In genomic region chr20:5513975-5514516, GRCh38 we compare ENCODE assay signal across 16 cellular contexts.
DNase-seq lines count a peak whose midpoint lies in the region; ATAC-seq, FAIRE-seq and TF ChIP-seq lines count a peak whose summit lies in the region.
"Had no signal": no experiment of that assay in that cellular context is flagged by ENCODE, and none has a peak within 500 bp of the region (broad histone marks: within the 10 kb centered on the region; RNA-seq: fewer than 3 reads in every experiment).

No MANE protein-coding gene starts in this region.

- 77 to 81% methylated on average over 6 of the region's 6 CpGs for WGBS in heart right ventricle, 2 donors

- POLR2A ChIA-PET in HEK293T (lab: Yijun Ruan, JAX), result no interaction called here

- H3K79me2 ChIP-seq in keratinocyte (ENCODE audit: control insufficient read depth, insufficient read depth, low read length), result no peaks in the 10 kb centered on the region

- H3K27ac ChIP-seq in keratinocyte (ENCODE audit: control insufficient read depth, insufficient read depth, low read length), result no peak overlapping the region
- H3K27ac ChIP-seq in heart right ventricle, result no peak overlapping the region
- H3K27ac ChIP-seq: thoracic aorta had no signal

- H3K36me3 ChIP-seq in keratinocyte (ENCODE audit: control insufficient read depth in 2 of 2, extremely low read depth in 1 of 2, insufficient read depth in 2 of 2, low read length in 2 of 2), result no peaks in the 10 kb centered on the region
- H3K36me3 ChIP-seq in heart right ventricle, result no peaks in the 10 kb centered on the region
- H3K36me3 ChIP-seq: thoracic aorta had no signal

- H3K4me3 ChIP-seq in keratinocyte (ENCODE audit: control insufficient read depth in 2 of 3, extremely low read depth in 1 of 3, insufficient read depth in 2 of 3, low read depth in 1 of 3, low read length in 3 of 3), result no peak overlapping the region
- H3K4me3 ChIP-seq in heart right ventricle, result no peak overlapping the region
- H3K4me3 ChIP-seq: GM12878, thoracic aorta had no signal

- H4K20me1 ChIP-seq in keratinocyte (ENCODE audit: control insufficient read depth, extremely low read depth, insufficient read depth, low read length), result no peaks in the 10 kb centered on the region

- TF ChIP-seq CTCF in keratinocyte (optimal IDR thresholded peaks at IDR 0.05 in 1 of 3, IDR thresholded peaks at IDR 0.05 in 1 of 3, conservative IDR thresholded peaks at IDR 0.05 in 1 of 3; ENCODE audit: extremely low read depth in 1 of 3, insufficient read depth in 2 of 3, low read length in 3 of 3) (no peak), heart right ventricle (IDR thresholded peaks at IDR 0.05) (no peak)

- H3K4me2 ChIP-seq in keratinocyte (ENCODE audit: control insufficient read depth, extremely low read depth, insufficient read depth, low read depth, low read length), result peak overlapping the region; percentile 48

- no peak overlapping the region for H3K9ac ChIP-seq in keratinocyte (ENCODE audit: control insufficient read depth, extremely low read depth, insufficient read depth, low read length)

- FAIRE-seq in keratinocyte (lab: Jason Lieb, UNC) (peak; percentile 75), GM19239 (lab: Jason Lieb, UNC) (no peak)
- FAIRE-seq: GM12878 had no signal

- DNase-seq in AG08396 (ENCODE audit: low spot score), result peak; percentile 47
- peak; percentile 56 for DNase-seq in HS-5 (ENCODE audit: low read depth)
- DNase-seq in amniotic epithelial cell (ENCODE audit: low read depth), result peak; percentile 30
- DNase-seq in keratinocyte (ENCODE audit: low read depth, low spot score), result no peak
- DNase-seq in GM19239 (ENCODE audit: insufficient read length, low spot score), result no peak
- no peak for DNase-seq in Ammon's horn (ENCODE audit: low spot score)
- DNase-seq in HEK293T (ENCODE audit: extremely low spot score), result no peak
- DNase-seq in heart right ventricle, result no peak
- DNase-seq: activated T-cell treated with anti-CD3 and anti-CD28 coated beads, Interleukin-2, amount 50 U/mL, for 72 hours; dermis blood vessel endothelial cell; DND-41; NCI-H774; SHP77 treated with DMSO at 0.1 percent for 48 hours; T1000 had no signal

- no peak overlapping the region for H2AFZ ChIP-seq in keratinocyte (ENCODE audit: control insufficient read depth, low read length)

- CTCF ChIA-PET in HEK293T (lab: Yijun Ruan, JAX), result interaction anchor here (0.6 kb wide), 1 partner anchor 399 kb away, joined by 3 read pairs; no protein-coding TSS in a partner anchor

- no peak for ATAC-seq in heart right ventricle
- ATAC-seq: activated T-cell treated with anti-CD3 and anti-CD28 coated beads, Interleukin-2, amount 50 U/mL, for 72 hours; GM12878 had no signal

- H3K9me1 ChIP-seq in keratinocyte (ENCODE audit: control insufficient read depth, extremely low read depth, insufficient read depth, low read length), result no peaks in the 10 kb centered on the region

- H3K27me3 ChIP-seq in keratinocyte (ENCODE audit: control insufficient read depth, extremely low read depth, insufficient read depth, low read length), result no peaks in the 10 kb centered on the region
- no peaks in the 10 kb centered on the region for H3K27me3 ChIP-seq in heart right ventricle

- dilution Hi-C loops in keratinocyte (cut with MboI; ENCODE audit: extremely low pct_ligation_motif_present, low sequenced_read_pairs), result no loop called here

- intact Hi-C loops in heart right ventricle (cut with DNase I), result no loop called here

- H3K4me1 ChIP-seq in keratinocyte (ENCODE audit: control insufficient read depth, extremely low read depth, insufficient read depth, low read length) (peaks cover 8% of the 10 kb centered on the region), heart right ventricle (no peaks in the 10 kb centered on the region)

- H3K9me3 ChIP-seq in keratinocyte (ENCODE audit: control insufficient read depth, low read depth, low read length), result no peaks in the 10 kb centered on the region
- H3K9me3 ChIP-seq in heart right ventricle, result peaks cover 0 to 3% (median 0%) of the 10 kb centered on the region in 11 donors
- H3K9me3 ChIP-seq: thoracic aorta had no signal

TF ChIP-seq in HEK293T, 16 proteins besides CTCF, POLR2A, EP300 and RAD21:
- TF ChIP-seq NFRKB (IDR thresholded peaks at IDR 0.05) (no peak), SUZ12 (IDR thresholded peaks at IDR 0.05) (no peak), FOXA1 (IDR thresholded peaks at IDR 0.05) (no peak), LEF1 (IDR thresholded peaks at IDR 0.05; ENCODE audit: borderline replicate concordance) (no peak), ARNT (IDR thresholded peaks at IDR 0.05) (no peak), TARDBP (IDR thresholded peaks at IDR 0.05) (no peak)

Comparison
In these comparisons a context has a peak if more than half of its experiments do, and no peak if none do; other contexts are left out.
1. DNase-seq: peak in AG08396 (single experiment), HS-5 (single experiment) and amniotic epithelial cell (single experiment); none in keratinocyte (single experiment), GM19239 (single experiment), Ammon's horn (single experiment), HEK293T (single experiment) and heart right ventricle (0 of 2).